In the genomic region with DNA sequence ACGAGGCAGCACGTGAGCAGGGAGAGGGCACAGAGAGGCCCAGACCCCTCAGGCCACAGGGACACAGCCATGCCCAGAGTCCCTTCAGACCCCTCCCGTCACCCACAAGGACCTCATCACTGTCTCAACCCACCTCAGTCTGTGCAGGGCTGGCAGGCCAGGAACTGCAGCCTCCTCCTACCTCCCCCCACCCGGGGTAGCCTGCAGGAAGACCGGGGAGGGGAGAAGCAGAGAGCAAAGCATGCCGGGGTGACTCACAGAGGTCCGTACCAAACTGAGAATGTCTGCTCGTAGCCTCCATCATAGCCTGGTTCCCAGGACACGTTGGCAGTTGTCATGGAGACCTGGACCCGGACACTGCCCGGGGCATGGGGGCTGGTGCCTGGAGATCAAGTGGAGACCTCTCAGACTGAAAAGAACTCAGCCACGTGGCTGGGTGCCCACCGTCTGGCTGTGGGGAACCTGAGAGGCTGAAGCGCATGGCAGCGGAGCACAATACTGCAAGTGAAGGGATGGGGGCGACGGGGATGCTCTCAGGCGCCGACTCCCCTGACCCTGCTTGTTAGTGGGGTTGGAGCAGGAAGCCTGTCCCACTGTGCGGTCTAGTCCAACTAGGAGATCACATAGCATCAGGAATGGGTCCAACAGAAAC, we compare ENCODE assay signal across 20 cellular contexts. TPM values are rescaled to one million over a fixed set of nuclear protein-coding genes. Genes with fewer than 3 reads are reported as not detected.
DNase-seq lines count a peak whose midpoint lies in the region; TF ChIP-seq lines count a peak whose summit lies in the region.
"Had no signal": no experiment of that assay in that cellular context is flagged by ENCODE, and none has a peak within 500 bp of the region (broad histone marks: within the 10 kb centered on the region; RNA-seq: fewer than 3 reads in every experiment).

No MANE protein-coding gene starts in this region.

- no peaks in the 10 kb centered on the region for H3K36me3 ChIP-seq in neural progenitor cell
- H3K36me3 ChIP-seq: colonic mucosa, SJSA1 had no signal

- peaks cover 54% of the 10 kb centered on the region for H3K4me1 Mint-ChIP-seq in activated CD4-positive, alpha-beta T cell treated with anti-CD3 and anti-CD28 coated beads, Interleukin-2, amount 10 ng/mL, durations not matched to agents 7 days and 5 days
- H3K4me1 Mint-ChIP-seq in activated T-helper 1 cell treated with anti-CD3 and anti-CD28 coated beads, Interleukin-12 subunit alpha, Interleukin-12 subunit beta, Interleukin-2, Interleukin-4 antibody, amounts not matched to agents 30 ng/mL and 10 ng/mL and 1 ng/mL, durations not matched to agents 14 hours and 24 hours and 36 hours (ENCODE audit: low read depth): peaks cover 38% of the 10 kb centered on the region
- H3K4me1 Mint-ChIP-seq in neural progenitor cell: peaks cover 6% of the 10 kb centered on the region

- H3K36me3 Mint-ChIP-seq in activated CD4-positive, alpha-beta T cell treated with anti-CD3 and anti-CD28 coated beads, Interleukin-2, amount 10 ng/mL, durations not matched to agents 7 days and 5 days (ENCODE audit: low read depth): peaks cover 57% of the 10 kb centered on the region
- peaks cover 37% of the 10 kb centered on the region for H3K36me3 Mint-ChIP-seq in activated T-helper 1 cell treated with anti-CD3 and anti-CD28 coated beads, Interleukin-12 subunit alpha, Interleukin-12 subunit beta, Interleukin-2, Interleukin-4 antibody, amounts not matched to agents 30 ng/mL and 10 ng/mL and 1 ng/mL, durations not matched to agents 14 hours and 24 hours and 36 hours (ENCODE audit: low read depth)
- H3K36me3 Mint-ChIP-seq in neural progenitor cell: peaks cover 7% of the 10 kb centered on the region
- H3K36me3 Mint-ChIP-seq: CD14-positive monocyte had no signal

- H2AFZ ChIP-seq in neural progenitor cell (replicated peaks): no peak overlapping the region

- H4K20me1 ChIP-seq in neural progenitor cell (ENCODE audit: low read depth): no peaks in the 10 kb centered on the region

- H3K27ac ChIP-seq in neural progenitor cell: no peak overlapping the region
- H3K27ac ChIP-seq: A549, body of pancreas, colonic mucosa, SJSA1, tibial nerve had no signal

- peak overlapping the region; percentile 90 for H3K27ac Mint-ChIP-seq in activated CD4-positive, alpha-beta T cell treated with anti-CD3 and anti-CD28 coated beads, Interleukin-2, amount 10 ng/mL, durations not matched to agents 7 days and 5 days
- H3K27ac Mint-ChIP-seq in activated T-helper 1 cell treated with anti-CD3 and anti-CD28 coated beads, Interleukin-12 subunit alpha, Interleukin-12 subunit beta, Interleukin-2, Interleukin-4 antibody, amounts not matched to agents 30 ng/mL and 10 ng/mL and 1 ng/mL, durations not matched to agents 14 hours and 24 hours and 36 hours: peak overlapping the region; percentile 80
- peak overlapping the region; percentile 62 for H3K27ac Mint-ChIP-seq in neural progenitor cell
- H3K27ac Mint-ChIP-seq: CD14-positive monocyte, nephron progenitor cell had no signal

- H3K9me3 ChIP-seq in neural progenitor cell (ENCODE audit: low read depth): no peaks in the 10 kb centered on the region
- H3K9me3 ChIP-seq: A549, body of pancreas, colonic mucosa, SJSA1, tibial nerve had no signal

- no peak overlapping the region for H3K9ac ChIP-seq in neural progenitor cell

- CTCF ChIA-PET in activated CD4-positive, alpha-beta T cell treated with anti-CD3 and anti-CD28 coated beads, Interleukin-2, amount 10 ng/mL, durations not matched to agents 7 days and 5 days (lab: Charles Lee): no interaction called here

- no peak overlapping the region for H3K4me2 ChIP-seq in neural progenitor cell
- H3K4me2 ChIP-seq: A549 had no signal

- no peak for DNase-seq in activated CD4-positive, alpha-beta T cell treated with anti-CD3 and anti-CD28 coated beads, Interleukin-2, amount 10 ng/mL, durations not matched to agents 7 days and 5 days
- DNase-seq in activated CD4-positive, alpha-beta T cell treated with anti-CD3 and anti-CD28 coated beads, Interleukin-2, amount 50 U/mL, for 1 hour: no peak
- DNase-seq in G401 (ENCODE audit: low spot score) (peak; percentile 39), neural progenitor cell (ENCODE audit: low spot score) (no peak), inferior parietal cortex (ENCODE audit: extremely low spot score) (no peak)
- DNase-seq in activated T-helper 1 cell treated with anti-CD3 and anti-CD28 coated beads, Interleukin-12 subunit alpha, Interleukin-12 subunit beta, Interleukin-2, Interleukin-4 antibody, amounts not matched to agents 30 ng/mL and 10 ng/mL and 1 ng/mL, durations not matched to agents 14 hours and 24 hours and 36 hours (ENCODE audit: low spot score): no peak
- DNase-seq in effector CD8-positive, alpha-beta T cell (lab: John Stamatoyannopoulos, UW): no peak
- DNase-seq in stimulated activated CD4-positive, alpha-beta T cell treated with anti-CD3 and anti-CD28 coated beads, Interleukin-1b, Interleukin-23, amount 100 ng/mL, for 48 hours: no peak
- DNase-seq: activated effector memory CD4-positive, alpha-beta T cell treated with anti-CD3 and anti-CD28 coated beads, Interleukin-2, amount 50 U/mL, for 16 hours; body of pancreas; colonic mucosa; DMS53; NCI-H1436; NCI-H2171; nephron progenitor cell; PC-3 had no signal

- no peaks in the 10 kb centered on the region for H3K9me3 Mint-ChIP-seq in activated CD4-positive, alpha-beta T cell treated with anti-CD3 and anti-CD28 coated beads, Interleukin-2, amount 10 ng/mL, durations not matched to agents 7 days and 5 days
- H3K9me3 Mint-ChIP-seq in activated T-helper 1 cell treated with anti-CD3 and anti-CD28 coated beads, Interleukin-12 subunit alpha, Interleukin-12 subunit beta, Interleukin-2, Interleukin-4 antibody, amounts not matched to agents 30 ng/mL and 10 ng/mL and 1 ng/mL, durations not matched to agents 14 hours and 24 hours and 36 hours: no peaks in the 10 kb centered on the region
- no peaks in the 10 kb centered on the region for H3K9me3 Mint-ChIP-seq in neural progenitor cell
- H3K9me3 Mint-ChIP-seq: nephron progenitor cell had no signal

- POLR2A ChIA-PET in activated CD4-positive, alpha-beta T cell treated with anti-CD3 and anti-CD28 coated beads, Interleukin-2, amount 10 ng/mL, durations not matched to agents 7 days and 5 days (lab: Charles Lee): no interaction called here

- H3K4me3 ChIP-seq in neural progenitor cell: no peak overlapping the region
- H3K4me3 ChIP-seq: A549, body of pancreas, colonic mucosa, SJSA1, tibial nerve had no signal

- H3K4me3 Mint-ChIP-seq in activated CD4-positive, alpha-beta T cell treated with anti-CD3 and anti-CD28 coated beads, Interleukin-2, amount 10 ng/mL, durations not matched to agents 7 days and 5 days: peak overlapping the region; percentile 70
- peak overlapping the region; percentile 47 for H3K4me3 Mint-ChIP-seq in activated T-helper 1 cell treated with anti-CD3 and anti-CD28 coated beads, Interleukin-12 subunit alpha, Interleukin-12 subunit beta, Interleukin-2, Interleukin-4 antibody, amounts not matched to agents 30 ng/mL and 10 ng/mL and 1 ng/mL, durations not matched to agents 14 hours and 24 hours and 36 hours
- no peak overlapping the region for H3K4me3 Mint-ChIP-seq in neural progenitor cell
- H3K4me3 Mint-ChIP-seq: CD14-positive monocyte, nephron progenitor cell had no signal

- no peaks in the 10 kb centered on the region for H3K4me1 ChIP-seq in neural progenitor cell
- H3K4me1 ChIP-seq: A549, SJSA1 had no signal

- in situ Hi-C loops in G401 (cut with HindIII; ENCODE audit: low sequenced_read_pairs): no loop called here

- H3K27me3 Mint-ChIP-seq in activated CD4-positive, alpha-beta T cell treated with anti-CD3 and anti-CD28 coated beads, Interleukin-2, amount 10 ng/mL, durations not matched to agents 7 days and 5 days: no peaks in the 10 kb centered on the region
- H3K27me3 Mint-ChIP-seq in activated T-helper 1 cell treated with anti-CD3 and anti-CD28 coated beads, Interleukin-12 subunit alpha, Interleukin-12 subunit beta, Interleukin-2, Interleukin-4 antibody, amounts not matched to agents 30 ng/mL and 10 ng/mL and 1 ng/mL, durations not matched to agents 14 hours and 24 hours and 36 hours (ENCODE audit: insufficient read depth): no peaks in the 10 kb centered on the region
- H3K27me3 Mint-ChIP-seq in neural progenitor cell (ENCODE audit: insufficient read depth, low read depth): peaks cover 9% of the 10 kb centered on the region

- H3F3A ChIP-seq in neural progenitor cell (ENCODE audit: low read depth): no peaks in the 10 kb centered on the region

- H3K79me2 ChIP-seq in neural progenitor cell (ENCODE audit: low read depth): no peaks in the 10 kb centered on the region

- no peaks in the 10 kb centered on the region for H3K27me3 ChIP-seq in neural progenitor cell
- H3K27me3 ChIP-seq: body of pancreas, colonic mucosa, SJSA1, tibial nerve had no signal

- intact Hi-C loops in activated T-helper 1 cell treated with anti-CD3 and anti-CD28 coated beads, Interleukin-12 subunit alpha, Interleukin-12 subunit beta, Interleukin-2, Interleukin-4 antibody, amounts not matched to agents 30 ng/mL and 10 ng/mL and 1 ng/mL, durations not matched to agents 14 hours and 24 hours and 36 hours (cut with micrococcal nuclease): loop anchor here (2.0 kb wide), 1 partner anchor 323 kb away; the partner anchor contains the start of genes ACAD8 and THYN1

- TF ChIP-seq CTCF in neural progenitor cell (IDR thresholded peaks at IDR 0.05): no peak

RNA-seq across cellular contexts. Expression of gene IGSF9B, which starts 27.2 kb away (rescaled TPM):
- total RNA-seq in activated CD4-positive, alpha-beta T cell treated with anti-CD3 and anti-CD28 coated beads, Interleukin-2, amount 10 ng/mL, durations not matched to agents 7 days and 5 days: 100 to 1,000 TPM; 130 to 142 TPM
- 0.51 and 0.74 TPM in 2 replicates for total RNA-seq in G401 (2014; rRNA removed; shearing (Covaris generic))
- total RNA-seq in activated T-helper 1 cell treated with anti-CD3 and anti-CD28 coated beads, Interleukin-12 subunit alpha, Interleukin-12 subunit beta, Interleukin-2, Interleukin-4 antibody, amounts not matched to agents 30 ng/mL and 10 ng/mL and 1 ng/mL, durations not matched to agents 14 hours and 24 hours and 36 hours: 73.6 and 77.2 TPM in 2 replicates
- 1.3 and 5.4 TPM in 2 replicates for total RNA-seq in neural progenitor cell (ENCODE audit: low replicate concordance)
- total RNA-seq: SJSA1 had no signal

Comparison
In these comparisons a context has a peak if more than half of its experiments do, and no peak if none do; other contexts are left out.
1. RNA of gene IGSF9B, which starts 27.2 kb away (total RNA-seq): 130 to 142 TPM in activated CD4-positive, alpha-beta T cell treated with anti-CD3 and anti-CD28 coated beads, Interleukin-2, amount 10 ng/mL, durations not matched to agents 7 days and 5 days and 73.6 to 77.2 TPM in activated T-helper 1 cell treated with anti-CD3 and anti-CD28 coated beads, Interleukin-12 subunit alpha, Interleukin-12 subunit beta, Interleukin-2, Interleukin-4 antibody, amounts not matched to agents 30 ng/mL and 10 ng/mL and 1 ng/mL, durations not matched to agents 14 hours and 24 hours and 36 hours; 1.3 to 5.4 TPM in neural progenitor cell and 0.51 to 0.74 TPM in G401; every median in the first group is over 10 times any median in the second.
2. Peak in every context shown above with its lines, with median percentiles within 50 percentile points of each other: H3K27ac Mint-ChIP-seq.